In genomic region chr2:8544786-8545631, GRCh38 we compare ENCODE assay signal across 8 cellular contexts.
DNase-seq lines count a peak whose midpoint lies in the region; ATAC-seq and TF ChIP-seq lines count a peak whose summit lies in the region.

No MANE protein-coding gene starts in this region.

- no peak overlapping the region for H2AFZ ChIP-seq in OCI-LY1 (ENCODE audit: low read length)

- peaks cover 100% of the 10 kb centered on the region for H3K4me1 ChIP-seq in OCI-LY1 (ENCODE audit: insufficient read depth, low read length, severe bottlenecking)

- ATAC-seq in GM18907 (IDR thresholded peaks at IDR 0.05; ENCODE audit: unreplicated experiment) (peak; percentile 57), HG03095 (IDR thresholded peaks at IDR 0.05; ENCODE audit: unreplicated experiment) (peak; percentile 50)

- H3K9me3 ChIP-seq in OCI-LY1 (ENCODE audit: low read length), result no peaks in the 10 kb centered on the region

- H3K9me2 ChIP-seq in OCI-LY1 (ENCODE audit: low read depth, low read length), result no peaks in the 10 kb centered on the region

- H4K20me1 ChIP-seq in OCI-LY1 (ENCODE audit: insufficient read depth, low read length), result no peaks in the 10 kb centered on the region

- no peaks in the 10 kb centered on the region for H3K79me2 ChIP-seq in OCI-LY1 (ENCODE audit: insufficient read depth, low read length)

- DNase-seq in AG08396 (ENCODE audit: low spot score) (peak; percentile 83), activated T-cell treated with anti-CD3 and anti-CD28 coated beads for 24 hours (ENCODE audit: low read depth) (peak; percentile 86), foreskin fibroblast (peak; percentile 59 to 85), retinal pigment epithelial cell (ENCODE audit: low read depth) (no peak), middle frontal gyrus (ENCODE audit: extremely low spot score, low spot score) (no peak)

- TF ChIP-seq CTCF in OCI-LY1 (IDR thresholded peaks at IDR 0.05; ENCODE audit: low read length) (peak; percentile 69), foreskin fibroblast (IDR thresholded peaks at IDR 0.05; ENCODE audit: low read depth, low read length) (peak; percentile 60), retinal pigment epithelial cell (conservative IDR thresholded peaks at IDR 0.05; ENCODE audit: low read depth, low read length) (peak; percentile 43)

- H3K36me3 ChIP-seq in OCI-LY1 (ENCODE audit: insufficient read depth, low read length), result peaks cover 15% of the 10 kb centered on the region; the same call in 1 of the 2 replicates

- H3K27me3 ChIP-seq in OCI-LY1 (ENCODE audit: insufficient read depth, low read length), result no peaks in the 10 kb centered on the region

- H3K9ac ChIP-seq in OCI-LY1 (ENCODE audit: low read length), result peak overlapping the region; percentile 57

- H3K4me3 ChIP-seq in OCI-LY1 (ENCODE audit: low read depth, low read length, poor library complexity, severe bottlenecking) (peak overlapping the region; percentile 3), foreskin fibroblast (ENCODE audit: low read depth in 1 of 2, low read length in 2 of 2) (no peak overlapping the region), retinal pigment epithelial cell (ENCODE audit: low read length) (no peak overlapping the region)

- peak overlapping the region; percentile 56 for H3K4me2 ChIP-seq in OCI-LY1 (ENCODE audit: low read length)

- H3F3A ChIP-seq in OCI-LY1 (ENCODE audit: insufficient read depth, low read length), result no peaks in the 10 kb centered on the region

- peak overlapping the region; percentile 98 for H3K27ac ChIP-seq in OCI-LY1 (ENCODE audit: low read depth, low read length, poor library complexity, severe bottlenecking)

Comparison
In these comparisons a context has a peak if more than half of its experiments do, and no peak if none do; other contexts are left out.
1. DNase-seq: peak in AG08396 (single experiment), activated T-cell treated with anti-CD3 and anti-CD28 coated beads for 24 hours (single experiment) and foreskin fibroblast (2 of 2); none in retinal pigment epithelial cell (single experiment) and middle frontal gyrus (single experiment).
2. Peak in every context shown above with its lines, with median percentiles within 50 percentile points of each other: CTCF ChIP-seq.